Comparison of ENCODE assay signal across 1 cellular context in the genomic region with DNA sequence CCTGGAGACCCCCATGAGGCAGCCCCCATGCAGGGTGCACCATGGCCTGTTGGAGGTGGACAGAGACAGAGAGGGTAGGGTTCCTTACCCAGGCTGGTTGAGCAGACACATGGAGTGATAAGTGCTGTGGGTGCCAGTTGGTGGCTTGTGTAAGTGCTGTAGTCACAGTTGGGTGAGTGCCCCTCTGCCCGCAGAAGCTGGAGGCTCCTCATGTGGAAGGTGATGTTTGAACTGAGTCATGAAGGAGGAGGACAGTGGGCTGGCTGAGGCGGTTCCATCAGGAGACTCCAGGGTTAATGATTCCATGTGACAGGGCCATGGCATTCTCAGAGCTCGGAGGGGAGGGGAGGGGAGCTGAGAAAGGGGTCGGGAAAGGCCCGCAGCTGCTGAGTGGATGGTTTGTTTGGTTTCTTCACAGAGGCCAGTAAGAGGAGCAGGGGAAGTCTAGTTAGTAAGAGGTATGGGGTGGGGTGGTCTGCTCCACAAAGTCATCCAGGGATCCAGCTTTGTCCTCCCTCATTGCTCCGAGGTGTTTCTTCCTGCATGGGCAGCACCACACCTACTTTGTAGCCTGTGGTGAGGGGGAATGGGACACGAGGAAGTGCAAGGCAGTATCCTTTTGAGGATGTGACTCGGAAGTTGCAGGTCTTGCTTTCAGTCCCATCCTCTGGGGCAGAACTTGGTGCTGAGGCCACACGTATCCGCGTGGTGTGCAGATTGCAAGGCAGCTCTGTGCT.
TF ChIP-seq lines count a peak whose summit lies in the region.

No MANE protein-coding gene starts in this region.

TF ChIP-seq in HepG2, 621 proteins besides CTCF, POLR2A, EP300 and RAD21 (continued from another document and continues in another):
- TF ChIP-seq, protein P1, sequence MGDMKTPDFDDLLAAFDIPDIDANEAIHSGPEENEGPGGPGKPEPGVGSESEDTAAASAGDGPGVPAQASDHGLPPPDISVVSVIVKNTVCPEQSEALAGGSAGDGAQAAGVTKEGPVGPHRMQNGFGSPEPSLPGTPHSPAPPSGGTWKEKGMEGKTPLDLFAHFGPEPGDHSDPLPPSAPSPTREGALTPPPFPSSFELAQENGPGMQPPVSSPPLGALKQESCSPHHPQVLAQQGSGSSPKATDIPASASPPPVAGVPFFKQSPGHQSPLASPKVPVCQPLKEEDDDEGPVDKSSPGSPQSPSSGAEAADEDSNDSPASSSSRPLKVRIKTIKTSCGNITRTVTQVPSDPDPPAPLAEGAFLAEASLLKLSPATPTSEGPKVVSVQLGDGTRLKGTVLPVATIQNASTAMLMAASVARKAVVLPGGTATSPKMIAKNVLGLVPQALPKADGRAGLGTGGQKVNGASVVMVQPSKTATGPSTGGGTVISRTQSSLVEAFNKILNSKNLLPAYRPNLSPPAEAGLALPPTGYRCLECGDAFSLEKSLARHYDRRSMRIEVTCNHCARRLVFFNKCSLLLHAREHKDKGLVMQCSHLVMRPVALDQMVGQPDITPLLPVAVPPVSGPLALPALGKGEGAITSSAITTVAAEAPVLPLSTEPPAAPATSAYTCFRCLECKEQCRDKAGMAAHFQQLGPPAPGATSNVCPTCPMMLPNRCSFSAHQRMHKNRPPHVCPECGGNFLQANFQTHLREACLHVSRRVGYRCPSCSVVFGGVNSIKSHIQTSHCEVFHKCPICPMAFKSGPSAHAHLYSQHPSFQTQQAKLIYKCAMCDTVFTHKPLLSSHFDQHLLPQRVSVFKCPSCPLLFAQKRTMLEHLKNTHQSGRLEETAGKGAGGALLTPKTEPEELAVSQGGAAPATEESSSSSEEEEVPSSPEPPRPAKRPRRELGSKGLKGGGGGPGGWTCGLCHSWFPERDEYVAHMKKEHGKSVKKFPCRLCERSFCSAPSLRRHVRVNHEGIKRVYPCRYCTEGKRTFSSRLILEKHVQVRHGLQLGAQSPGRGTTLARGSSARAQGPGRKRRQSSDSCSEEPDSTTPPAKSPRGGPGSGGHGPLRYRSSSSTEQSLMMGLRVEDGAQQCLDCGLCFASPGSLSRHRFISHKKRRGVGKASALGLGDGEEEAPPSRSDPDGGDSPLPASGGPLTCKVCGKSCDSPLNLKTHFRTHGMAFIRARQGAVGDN (CRISPR knock-in tag; IDR thresholded peaks at IDR 0.05), result peak; percentile 36; the same call in 1 of the 2 replicates
- TF ChIP-seq MED8 (CRISPR knock-in tag; IDR thresholded peaks at IDR 0.05; ENCODE audit: insufficient replicate concordance) (no peak), LCORL (IDR thresholded peaks at IDR 0.05) (no peak), LCORL (CRISPR knock-in tag; IDR thresholded peaks at IDR 0.05) (no peak; the same call in 1 of the 2 replicates), MTA1 (CRISPR knock-in tag; IDR thresholded peaks at IDR 0.05; ENCODE audit: borderline replicate concordance) (no peak), PPARG (CRISPR knock-in tag; conservative IDR thresholded peaks at IDR 0.05) (no peak), ZNF563 (CRISPR knock-in tag; IDR thresholded peaks at IDR 0.05) (no peak), ATF7-NPFF (CRISPR knock-in tag; IDR thresholded peaks at IDR 0.05; ENCODE audit: low read depth) (no peak), SMARCC2 (IDR thresholded peaks at IDR 0.05) (no peak), ZBTB42 (CRISPR knock-in tag; IDR thresholded peaks at IDR 0.05) (no peak), HNF4G (IDR thresholded peaks at IDR 0.05; ENCODE audit: borderline replicate concordance, low read depth, low read length) (no peak), HNF4G (CRISPR knock-in tag; IDR thresholded peaks at IDR 0.05; ENCODE audit: borderline replicate concordance, low read depth) (no peak), ZNF335 (CRISPR knock-in tag; IDR thresholded peaks at IDR 0.05) (no peak), ZNF768 (CRISPR knock-in tag; IDR thresholded peaks at IDR 0.05) (no peak), MEF2D (CRISPR knock-in tag; IDR thresholded peaks at IDR 0.05) (peak; percentile 59; the same call in 1 of the 2 replicates), ZNF468 (CRISPR knock-in tag; IDR thresholded peaks at IDR 0.05) (no peak), ZNF550 (CRISPR knock-in tag; IDR thresholded peaks at IDR 0.05; ENCODE audit: borderline replicate concordance) (no peak), ZNF549 (CRISPR knock-in tag; IDR thresholded peaks at IDR 0.05) (no peak), ZNF570 (CRISPR knock-in tag; IDR thresholded peaks at IDR 0.05; ENCODE audit: borderline replicate concordance) (no peak), ZNF264 (CRISPR knock-in tag; IDR thresholded peaks at IDR 0.05) (no peak), RCOR2 (CRISPR knock-in tag; IDR thresholded peaks at IDR 0.05) (no peak), MLLT10 (CRISPR knock-in tag; IDR thresholded peaks at IDR 0.05) (no peak), ZNF589 (CRISPR knock-in tag; conservative IDR thresholded peaks at IDR 0.05) (no peak), NFYC (CRISPR knock-in tag; IDR thresholded peaks at IDR 0.05) (no peak), IKZF1 (IDR thresholded peaks at IDR 0.05) (no peak), SALL1 (CRISPR knock-in tag; IDR thresholded peaks at IDR 0.05) (peak; percentile 29; the same call in 1 of the 2 replicates), ZNF7 (CRISPR knock-in tag; IDR thresholded peaks at IDR 0.05) (no peak), MBD4 (IDR thresholded peaks at IDR 0.05; ENCODE audit: borderline replicate concordance, low read length) (no peak)
- TF ChIP-seq, protein P2, sequence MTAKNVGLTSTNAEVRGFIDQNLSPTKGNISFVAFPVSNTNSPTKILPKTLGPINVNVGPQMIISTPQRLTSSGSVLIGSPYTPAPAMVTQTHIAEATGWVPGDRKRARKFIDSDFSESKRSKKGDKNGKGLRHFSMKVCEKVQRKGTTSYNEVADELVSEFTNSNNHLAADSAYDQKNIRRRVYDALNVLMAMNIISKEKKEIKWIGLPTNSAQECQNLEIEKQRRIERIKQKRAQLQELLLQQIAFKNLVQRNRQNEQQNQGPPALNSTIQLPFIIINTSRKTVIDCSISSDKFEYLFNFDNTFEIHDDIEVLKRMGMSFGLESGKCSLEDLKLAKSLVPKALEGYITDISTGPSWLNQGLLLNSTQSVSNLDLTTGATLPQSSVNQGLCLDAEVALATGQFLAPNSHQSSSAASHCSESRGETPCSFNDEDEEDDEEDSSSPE (CRISPR knock-in tag; IDR thresholded peaks at IDR 0.05), result no peak
- TF ChIP-seq, protein P3, sequence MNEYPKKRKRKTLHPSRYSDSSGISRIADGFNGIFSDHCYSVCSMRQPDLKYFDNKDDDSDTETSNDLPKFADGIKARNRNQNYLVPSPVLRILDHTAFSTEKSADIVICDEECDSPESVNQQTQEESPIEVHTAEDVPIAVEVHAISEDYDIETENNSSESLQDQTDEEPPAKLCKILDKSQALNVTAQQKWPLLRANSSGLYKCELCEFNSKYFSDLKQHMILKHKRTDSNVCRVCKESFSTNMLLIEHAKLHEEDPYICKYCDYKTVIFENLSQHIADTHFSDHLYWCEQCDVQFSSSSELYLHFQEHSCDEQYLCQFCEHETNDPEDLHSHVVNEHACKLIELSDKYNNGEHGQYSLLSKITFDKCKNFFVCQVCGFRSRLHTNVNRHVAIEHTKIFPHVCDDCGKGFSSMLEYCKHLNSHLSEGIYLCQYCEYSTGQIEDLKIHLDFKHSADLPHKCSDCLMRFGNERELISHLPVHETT (CRISPR knock-in tag; conservative IDR thresholded peaks at IDR 0.05), result no peak
- TF ChIP-seq, protein P4, sequence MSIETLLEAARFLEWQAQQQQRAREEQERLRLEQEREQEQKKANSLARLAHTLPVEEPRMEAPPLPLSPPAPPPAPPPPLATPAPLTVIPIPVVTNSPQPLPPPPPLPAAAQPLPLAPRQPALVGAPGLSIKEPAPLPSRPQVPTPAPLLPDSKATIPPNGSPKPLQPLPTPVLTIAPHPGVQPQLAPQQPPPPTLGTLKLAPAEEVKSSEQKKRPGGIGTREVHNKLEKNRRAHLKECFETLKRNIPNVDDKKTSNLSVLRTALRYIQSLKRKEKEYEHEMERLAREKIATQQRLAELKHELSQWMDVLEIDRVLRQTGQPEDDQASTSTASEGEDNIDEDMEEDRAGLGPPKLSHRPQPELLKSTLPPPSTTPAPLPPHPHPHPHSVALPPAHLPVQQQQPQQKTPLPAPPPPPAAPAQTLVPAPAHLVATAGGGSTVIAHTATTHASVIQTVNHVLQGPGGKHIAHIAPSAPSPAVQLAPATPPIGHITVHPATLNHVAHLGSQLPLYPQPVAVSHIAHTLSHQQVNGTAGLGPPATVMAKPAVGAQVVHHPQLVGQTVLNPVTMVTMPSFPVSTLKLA (IDR thresholded peaks at IDR 0.05), result no peak
- TF ChIP-seq, protein P5, sequence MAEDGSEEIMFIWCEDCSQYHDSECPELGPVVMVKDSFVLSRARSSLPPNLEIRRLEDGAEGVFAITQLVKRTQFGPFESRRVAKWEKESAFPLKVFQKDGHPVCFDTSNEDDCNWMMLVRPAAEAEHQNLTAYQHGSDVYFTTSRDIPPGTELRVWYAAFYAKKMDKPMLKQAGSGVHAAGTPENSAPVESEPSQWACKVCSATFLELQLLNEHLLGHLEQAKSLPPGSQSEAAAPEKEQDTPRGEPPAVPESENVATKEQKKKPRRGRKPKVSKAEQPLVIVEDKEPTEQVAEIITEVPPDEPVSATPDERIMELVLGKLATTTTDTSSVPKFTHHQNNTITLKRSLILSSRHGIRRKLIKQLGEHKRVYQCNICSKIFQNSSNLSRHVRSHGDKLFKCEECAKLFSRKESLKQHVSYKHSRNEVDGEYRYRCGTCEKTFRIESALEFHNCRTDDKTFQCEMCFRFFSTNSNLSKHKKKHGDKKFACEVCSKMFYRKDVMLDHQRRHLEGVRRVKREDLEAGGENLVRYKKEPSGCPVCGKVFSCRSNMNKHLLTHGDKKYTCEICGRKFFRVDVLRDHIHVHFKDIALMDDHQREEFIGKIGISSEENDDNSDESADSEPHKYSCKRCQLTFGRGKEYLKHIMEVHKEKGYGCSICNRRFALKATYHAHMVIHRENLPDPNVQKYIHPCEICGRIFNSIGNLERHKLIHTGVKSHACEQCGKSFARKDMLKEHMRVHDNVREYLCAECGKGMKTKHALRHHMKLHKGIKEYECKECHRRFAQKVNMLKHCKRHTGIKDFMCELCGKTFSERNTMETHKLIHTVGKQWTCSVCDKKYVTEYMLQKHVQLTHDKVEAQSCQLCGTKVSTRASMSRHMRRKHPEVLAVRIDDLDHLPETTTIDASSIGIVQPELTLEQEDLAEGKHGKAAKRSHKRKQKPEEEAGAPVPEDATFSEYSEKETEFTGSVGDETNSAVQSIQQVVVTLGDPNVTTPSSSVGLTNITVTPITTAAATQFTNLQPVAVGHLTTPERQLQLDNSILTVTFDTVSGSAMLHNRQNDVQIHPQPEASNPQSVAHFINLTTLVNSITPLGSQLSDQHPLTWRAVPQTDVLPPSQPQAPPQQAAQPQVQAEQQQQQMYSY (CRISPR knock-in tag; IDR thresholded peaks at IDR 0.05), result no peak
- TF ChIP-seq, protein P6, sequence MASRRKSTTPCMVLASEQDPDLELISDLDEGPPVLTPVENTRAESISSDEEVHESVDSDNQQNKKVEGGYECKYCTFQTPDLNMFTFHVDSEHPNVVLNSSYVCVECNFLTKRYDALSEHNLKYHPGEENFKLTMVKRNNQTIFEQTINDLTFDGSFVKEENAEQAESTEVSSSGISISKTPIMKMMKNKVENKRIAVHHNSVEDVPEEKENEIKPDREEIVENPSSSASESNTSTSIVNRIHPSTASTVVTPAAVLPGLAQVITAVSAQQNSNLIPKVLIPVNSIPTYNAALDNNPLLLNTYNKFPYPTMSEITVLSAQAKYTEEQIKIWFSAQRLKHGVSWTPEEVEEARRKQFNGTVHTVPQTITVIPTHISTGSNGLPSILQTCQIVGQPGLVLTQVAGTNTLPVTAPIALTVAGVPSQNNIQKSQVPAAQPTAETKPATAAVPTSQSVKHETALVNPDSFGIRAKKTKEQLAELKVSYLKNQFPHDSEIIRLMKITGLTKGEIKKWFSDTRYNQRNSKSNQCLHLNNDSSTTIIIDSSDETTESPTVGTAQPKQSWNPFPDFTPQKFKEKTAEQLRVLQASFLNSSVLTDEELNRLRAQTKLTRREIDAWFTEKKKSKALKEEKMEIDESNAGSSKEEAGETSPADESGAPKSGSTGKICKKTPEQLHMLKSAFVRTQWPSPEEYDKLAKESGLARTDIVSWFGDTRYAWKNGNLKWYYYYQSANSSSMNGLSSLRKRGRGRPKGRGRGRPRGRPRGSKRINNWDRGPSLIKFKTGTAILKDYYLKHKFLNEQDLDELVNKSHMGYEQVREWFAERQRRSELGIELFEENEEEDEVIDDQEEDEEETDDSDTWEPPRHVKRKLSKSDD (CRISPR knock-in tag; IDR thresholded peaks at IDR 0.05; ENCODE audit: low read depth), result no peak
- TF ChIP-seq, protein P7, sequence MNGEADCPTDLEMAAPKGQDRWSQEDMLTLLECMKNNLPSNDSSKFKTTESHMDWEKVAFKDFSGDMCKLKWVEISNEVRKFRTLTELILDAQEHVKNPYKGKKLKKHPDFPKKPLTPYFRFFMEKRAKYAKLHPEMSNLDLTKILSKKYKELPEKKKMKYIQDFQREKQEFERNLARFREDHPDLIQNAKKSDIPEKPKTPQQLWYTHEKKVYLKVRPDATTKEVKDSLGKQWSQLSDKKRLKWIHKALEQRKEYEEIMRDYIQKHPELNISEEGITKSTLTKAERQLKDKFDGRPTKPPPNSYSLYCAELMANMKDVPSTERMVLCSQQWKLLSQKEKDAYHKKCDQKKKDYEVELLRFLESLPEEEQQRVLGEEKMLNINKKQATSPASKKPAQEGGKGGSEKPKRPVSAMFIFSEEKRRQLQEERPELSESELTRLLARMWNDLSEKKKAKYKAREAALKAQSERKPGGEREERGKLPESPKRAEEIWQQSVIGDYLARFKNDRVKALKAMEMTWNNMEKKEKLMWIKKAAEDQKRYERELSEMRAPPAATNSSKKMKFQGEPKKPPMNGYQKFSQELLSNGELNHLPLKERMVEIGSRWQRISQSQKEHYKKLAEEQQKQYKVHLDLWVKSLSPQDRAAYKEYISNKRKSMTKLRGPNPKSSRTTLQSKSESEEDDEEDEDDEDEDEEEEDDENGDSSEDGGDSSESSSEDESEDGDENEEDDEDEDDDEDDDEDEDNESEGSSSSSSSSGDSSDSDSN (CRISPR knock-in tag; IDR thresholded peaks at IDR 0.05), result no peak
- TF ChIP-seq, protein P8, sequence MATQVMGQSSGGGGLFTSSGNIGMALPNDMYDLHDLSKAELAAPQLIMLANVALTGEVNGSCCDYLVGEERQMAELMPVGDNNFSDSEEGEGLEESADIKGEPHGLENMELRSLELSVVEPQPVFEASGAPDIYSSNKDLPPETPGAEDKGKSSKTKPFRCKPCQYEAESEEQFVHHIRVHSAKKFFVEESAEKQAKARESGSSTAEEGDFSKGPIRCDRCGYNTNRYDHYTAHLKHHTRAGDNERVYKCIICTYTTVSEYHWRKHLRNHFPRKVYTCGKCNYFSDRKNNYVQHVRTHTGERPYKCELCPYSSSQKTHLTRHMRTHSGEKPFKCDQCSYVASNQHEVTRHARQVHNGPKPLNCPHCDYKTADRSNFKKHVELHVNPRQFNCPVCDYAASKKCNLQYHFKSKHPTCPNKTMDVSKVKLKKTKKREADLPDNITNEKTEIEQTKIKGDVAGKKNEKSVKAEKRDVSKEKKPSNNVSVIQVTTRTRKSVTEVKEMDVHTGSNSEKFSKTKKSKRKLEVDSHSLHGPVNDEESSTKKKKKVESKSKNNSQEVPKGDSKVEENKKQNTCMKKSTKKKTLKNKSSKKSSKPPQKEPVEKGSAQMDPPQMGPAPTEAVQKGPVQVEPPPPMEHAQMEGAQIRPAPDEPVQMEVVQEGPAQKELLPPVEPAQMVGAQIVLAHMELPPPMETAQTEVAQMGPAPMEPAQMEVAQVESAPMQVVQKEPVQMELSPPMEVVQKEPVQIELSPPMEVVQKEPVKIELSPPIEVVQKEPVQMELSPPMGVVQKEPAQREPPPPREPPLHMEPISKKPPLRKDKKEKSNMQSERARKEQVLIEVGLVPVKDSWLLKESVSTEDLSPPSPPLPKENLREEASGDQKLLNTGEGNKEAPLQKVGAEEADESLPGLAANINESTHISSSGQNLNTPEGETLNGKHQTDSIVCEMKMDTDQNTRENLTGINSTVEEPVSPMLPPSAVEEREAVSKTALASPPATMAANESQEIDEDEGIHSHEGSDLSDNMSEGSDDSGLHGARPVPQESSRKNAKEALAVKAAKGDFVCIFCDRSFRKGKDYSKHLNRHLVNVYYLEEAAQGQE (IDR thresholded peaks at IDR 0.05; ENCODE audit: borderline replicate concordance in 1 of 2, low read depth in 1 of 2, low read length in 2 of 2), result no peak
